In genomic region chrY:18421457-18421856, GRCh38 we compare ENCODE assay signal across 7 cellular contexts.
A peak's percentile ranks its signal among the peaks of the same experiment; 100 is the strongest.
DNase-seq lines count a peak whose midpoint lies in the region; ATAC-seq, FAIRE-seq and TF ChIP-seq lines count a peak whose summit lies in the region.
"Not testable (repeated sequence)": the region's sequence is repeated elsewhere in the genome, so short reads cannot be mapped to it uniquely, and the experiment has no call there.

No MANE protein-coding gene starts in this region.

- not testable (repeated sequence) for DNase-seq in GM19239 (ENCODE audit: insufficient read length, low spot score); activated CD8-positive, alpha-beta T cell treated with anti-CD3 and anti-CD28 coated beads for 36 hours; left lobe of liver (ENCODE audit: low spot score)

- not testable (repeated sequence) for TF ChIP-seq CTCF in activated CD8-positive, alpha-beta T cell treated with anti-CD3 and anti-CD28 coated beads for 36 hours (IDR thresholded peaks at IDR 0.05)

- not testable (repeated sequence) for H3K4me1 Mint-ChIP-seq in activated CD8-positive, alpha-beta T cell treated with anti-CD3 and anti-CD28 coated beads for 36 hours (ENCODE audit: low read depth)

- CTCF ChIA-PET in activated CD8-positive, alpha-beta T cell treated with anti-CD3 and anti-CD28 coated beads for 36 hours (lab: Charles Lee): not testable (repeated sequence)

- ATAC-seq in GM21423 (IDR thresholded peaks at IDR 0.05; ENCODE audit: unreplicated experiment): peak; percentile 75
- peak; percentile 74 for ATAC-seq in HG02642 (IDR thresholded peaks at IDR 0.05; ENCODE audit: poor library complexity, unreplicated experiment)
- peak; percentile 88 for ATAC-seq in HG02981 (IDR thresholded peaks at IDR 0.05; ENCODE audit: unreplicated experiment)
- peak; percentile 69 for ATAC-seq in HG03460 (IDR thresholded peaks at IDR 0.05; ENCODE audit: unreplicated experiment)
- ATAC-seq in activated CD8-positive, alpha-beta T cell treated with anti-CD3 and anti-CD28 coated beads for 36 hours: peak; percentile 69
- peak; percentile 80 for ATAC-seq in left lobe of liver

- intact Hi-C loops in activated CD8-positive, alpha-beta T cell treated with anti-CD3 and anti-CD28 coated beads for 36 hours (cut with micrococcal nuclease): not testable (repeated sequence)

- POLR2A ChIA-PET in activated CD8-positive, alpha-beta T cell treated with anti-CD3 and anti-CD28 coated beads for 36 hours (lab: Charles Lee): not testable (repeated sequence)

- not testable (repeated sequence) for H3K27me3 Mint-ChIP-seq in activated CD8-positive, alpha-beta T cell treated with anti-CD3 and anti-CD28 coated beads for 36 hours

- not testable (repeated sequence) for H3K9me3 Mint-ChIP-seq in activated CD8-positive, alpha-beta T cell treated with anti-CD3 and anti-CD28 coated beads for 36 hours

- H3K27ac Mint-ChIP-seq in activated CD8-positive, alpha-beta T cell treated with anti-CD3 and anti-CD28 coated beads for 36 hours: not testable (repeated sequence)

- peak; percentile 71 for FAIRE-seq in GM19239 (lab: Jason Lieb, UNC)

- not testable (repeated sequence) for H3K36me3 Mint-ChIP-seq in activated CD8-positive, alpha-beta T cell treated with anti-CD3 and anti-CD28 coated beads for 36 hours (ENCODE audit: low read depth)

- not testable (repeated sequence) for H3K4me3 Mint-ChIP-seq in activated CD8-positive, alpha-beta T cell treated with anti-CD3 and anti-CD28 coated beads for 36 hours
